ENCODE assay signal across 8 cellular contexts in genomic region chr9:2241461-2241874, GRCh38.
A peak's percentile ranks its signal among the peaks of the same experiment; 100 is the strongest.
DNase-seq lines count a peak whose midpoint lies in the region; ATAC-seq and TF ChIP-seq lines count a peak whose summit lies in the region.

No MANE protein-coding gene starts in this region.

- peaks cover 18% of the 10 kb centered on the region for H3K4me1 ChIP-seq in hepatocyte (ENCODE audit: insufficient read depth)

- peak; percentile 50 for TF ChIP-seq CTCF in hepatocyte (IDR thresholded peaks at IDR 0.05; ENCODE audit: poor library complexity)

- no peaks in the 10 kb centered on the region for H3K79me2 ChIP-seq in hepatocyte

- peak overlapping the region; percentile 100 for H2AFZ ChIP-seq in hepatocyte

- ATAC-seq in HG03064 (IDR thresholded peaks at IDR 0.05; ENCODE audit: low read depth, unreplicated experiment): peak; percentile 22
- ATAC-seq in HG02852 (IDR thresholded peaks at IDR 0.05; ENCODE audit: unreplicated experiment): no peak

- H3K9me2 ChIP-seq in hepatocyte (replicated peaks; ENCODE audit: insufficient read depth): no peaks in the 10 kb centered on the region

- peak overlapping the region; percentile 89 for H3K27ac ChIP-seq in hepatocyte

- no peaks in the 10 kb centered on the region for H3K9me3 ChIP-seq in hepatocyte (ENCODE audit: low read depth)

- 10% methylated on average over 15 of the region's 15 CpGs for WGBS in hepatocyte (ENCODE audit: low lambda C conversion rate, missing lambda C conversion rate)

- H4K20me1 ChIP-seq in hepatocyte (ENCODE audit: insufficient read depth, poor library complexity, severe bottlenecking): no peaks in the 10 kb centered on the region

- H3K27me3 ChIP-seq in hepatocyte: no peaks in the 10 kb centered on the region

- H3K36me3 ChIP-seq in hepatocyte (replicated peaks; ENCODE audit: insufficient read depth, low read depth): no peaks in the 10 kb centered on the region

- DNase-seq in NCI-H1436 (lab: John Stamatoyannopoulos, UW): peak; percentile 54
- DNase-seq in NCI-H1436 treated with DMSO at 0.1 percent for 48 hours (lab: John Stamatoyannopoulos, UW): no peak
- peak in 37 of 56 donors; percentile 11 to 87 (median 54) for DNase-seq in amygdala (lab: John Stamatoyannopoulos, UW)
- peak; percentile 72 for DNase-seq in hepatocyte (ENCODE audit: low spot score)
- DNase-seq in renal cortical epithelial cell (ENCODE audit: low read depth): peak; percentile 77
- DNase-seq in HuH-7 (ENCODE audit: low spot score): no peak

- H3K4me3 ChIP-seq in hepatocyte: peak overlapping the region; percentile 16

- peak overlapping the region; percentile 89 for H3K4me2 ChIP-seq in hepatocyte

Comparison
In these comparisons a context has a peak if more than half of its experiments do, and no peak if none do; other contexts are left out.
1. DNase-seq: peak in NCI-H1436 (single experiment), amygdala (37 of 56), hepatocyte (single experiment) and renal cortical epithelial cell (single experiment); none in NCI-H1436 treated with DMSO at 0.1 percent for 48 hours (single experiment) and HuH-7 (single experiment).